8 cellular contexts compared by ENCODE assay signal in genomic region chr19:16542045-16542893, GRCh38. TPM values are rescaled to one million over a fixed set of nuclear protein-coding genes. Genes with fewer than 3 reads are reported as not detected.
DNase-seq lines count a peak whose midpoint lies in the region; ATAC-seq lines count a peak whose summit lies in the region.

Gene CHERP (minus strand): TSS chr19:16542437. CDS start chr19:16542378, 59 bp downstream.

- ATAC-seq in GM19372 (IDR thresholded peaks at IDR 0.05; ENCODE audit: low read depth, unreplicated experiment), result peak; percentile 84
- ATAC-seq in HG03521 (IDR thresholded peaks at IDR 0.05; ENCODE audit: unreplicated experiment), result peak; percentile 85
- peak; percentile 87 for ATAC-seq in left lobe of liver

- DNase-seq in C1 segment of cervical spinal cord (lab: John Stamatoyannopoulos, UW) (peak; percentile 42 to 95 (median 87)), NCI-H748 (lab: John Stamatoyannopoulos, UW; ENCODE audit: unreplicated experiment) (peak; percentile 94), dedifferentiated amniotic fluid mesenchymal stem cell (ENCODE audit: extremely low spot score) (peak; percentile 92), left lobe of liver (ENCODE audit: low spot score) (peak; percentile 97)
- peak; percentile 94 for DNase-seq in activated CD4-positive, alpha-beta T cell treated with anti-CD3 and anti-CD28 coated beads, Interleukin-2, amount 50 U/mL, for 1 hour
- peak; percentile 94 to 95 for DNase-seq in stimulated activated CD4-positive, alpha-beta T cell treated with anti-CD3 and anti-CD28 coated beads, Interleukin-2, amount 100 ng/mL, for 24 hours

RNA-seq across cellular contexts. Expression of gene CHERP, which starts in this region (rescaled TPM):
- 27.2 TPM for total RNA-seq in left lobe of liver

Comparison
In these comparisons a context has a peak if more than half of its experiments do, and no peak if none do; other contexts are left out.
1. Peak in every context shown above with its lines: DNase-seq and ATAC-seq.